31 cellular contexts compared by ENCODE assay signal in the genomic region with DNA sequence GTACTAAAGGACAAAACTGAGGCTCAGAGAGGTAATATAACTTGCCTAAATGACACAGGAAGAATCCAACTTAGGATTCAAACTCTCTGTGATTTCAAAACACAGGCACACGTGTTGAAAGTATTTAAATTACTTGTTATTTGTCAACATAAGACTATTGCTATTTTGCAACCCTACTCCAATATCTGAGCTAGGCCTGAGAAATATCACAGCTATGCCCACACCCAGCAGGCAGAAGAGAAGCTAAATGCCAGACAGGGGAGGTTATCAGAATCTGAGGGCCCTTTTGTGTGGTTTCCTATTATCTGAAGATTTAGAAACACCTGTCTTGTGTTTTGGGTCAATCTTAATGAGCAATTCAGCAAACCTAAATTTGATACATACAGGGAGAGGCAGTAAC.
DNase-seq lines count a peak whose midpoint lies in the region; ATAC-seq and TF ChIP-seq lines count a peak whose summit lies in the region.
"Had no signal": no experiment of that assay in that cellular context is flagged by ENCODE, and none has a peak within 500 bp of the region (broad histone marks: within the 10 kb centered on the region; RNA-seq: fewer than 3 reads in every experiment).

No MANE protein-coding gene starts in this region.

- no peak overlapping the region for H4K12ac ChIP-seq in trophoblast cell (ENCODE audit: low read depth, low read length)

- H3K4me1 ChIP-seq in OCI-LY1 (ENCODE audit: insufficient read depth, low read length, severe bottlenecking) (peaks cover 7% of the 10 kb centered on the region), endodermal cell (ENCODE audit: control insufficient read depth, insufficient read depth, low read length) (peaks cover 8% of the 10 kb centered on the region), trophoblast cell (ENCODE audit: control insufficient read depth in 1 of 2, insufficient read depth in 2 of 2, low read length in 2 of 2) (no peaks in the 10 kb centered on the region)
- H3K4me1 ChIP-seq: Caco-2 had no signal

- peaks cover under 1% of the 10 kb centered on the region for H3K9me3 Mint-ChIP-seq in endodermal cell
- H3K9me3 Mint-ChIP-seq: activated T-cell treated with anti-CD3 and anti-CD28 coated beads, Interleukin-2, amount 50 U/mL, for 24 hours; effector memory CD8-positive, alpha-beta T cell had no signal

- H3K36me3 ChIP-seq in OCI-LY1 (ENCODE audit: insufficient read depth, low read length) (peaks cover 34% of the 10 kb centered on the region), endodermal cell (ENCODE audit: control insufficient read depth, insufficient read depth, low read length) (no peaks in the 10 kb centered on the region), trophoblast cell (ENCODE audit: control insufficient read depth in 1 of 2, insufficient read depth in 2 of 2, low read length in 2 of 2) (no peaks in the 10 kb centered on the region)
- H3K36me3 ChIP-seq: brain microvascular endothelial cell, tibial artery had no signal

- H3K4me3 Mint-ChIP-seq in endodermal cell, result no peak overlapping the region
- H3K4me3 Mint-ChIP-seq: activated T-cell treated with anti-CD3 and anti-CD28 coated beads, Interleukin-2, amount 50 U/mL, for 24 hours; effector memory CD8-positive, alpha-beta T cell; naive B cell had no signal

- no peak overlapping the region for H3K14ac ChIP-seq in trophoblast cell (ENCODE audit: low read length)

- H3K9ac ChIP-seq in OCI-LY1 (ENCODE audit: low read length), result no peak overlapping the region
- H3K9ac ChIP-seq in endodermal cell (ENCODE audit: extremely low read depth, low read length, poor library complexity, severe bottlenecking), result no peak overlapping the region
- no peak overlapping the region for H3K9ac ChIP-seq in trophoblast cell (ENCODE audit: low read length)

- H4K20me1 ChIP-seq in OCI-LY1 (ENCODE audit: insufficient read depth, low read length), result no peaks in the 10 kb centered on the region

- no peak overlapping the region for H2BK5ac ChIP-seq in trophoblast cell (ENCODE audit: low read depth, low read length, poor library complexity)

- DNase-seq in GM03348 (ENCODE audit: low spot score), result peak; percentile 22
- DNase-seq in endodermal cell, result no peak
- peak; percentile 64 to 91 for DNase-seq in trophoblast cell
- DNase-seq in NCI-H1417 treated with DMSO at 0.1 percent for 48 hours (lab: John Stamatoyannopoulos, UW), result no peak
- DNase-seq in NCI-H128 (lab: John Stamatoyannopoulos, UW; ENCODE audit: unreplicated experiment), result no peak
- DNase-seq: activated CD4-positive, alpha-beta T cell treated with anti-CD3 and anti-CD28 coated beads for 48 hours; activated gamma-delta T cell treated with Interleukin-2 at 50 U/mL for 16 hours; activated T-cell treated with anti-CD3 and anti-CD28 coated beads, Interleukin-2, amount 50 U/mL, for 24 hours; brain microvascular endothelial cell; C1 segment of cervical spinal cord; Caco-2; effector memory CD8-positive, alpha-beta T cell; GF-D8; left colon; mesenchymal stem cell; naive B cell; NCI-H1417; NCI-H345; NCI-H82; small intestine; stimulated activated CD4-positive, alpha-beta T cell treated with anti-CD3 and anti-CD28 coated beads, Interleukin-1b, Interleukin-23, amount 100 ng/mL, for 48 hours; stimulated activated CD8-positive, alpha-beta memory T cell treated with anti-CD3 and anti-CD28 coated beads, Interleukin-4, amount 100 ng/mL, for 48 hours; stomach; tibial artery had no signal

- TF ChIP-seq CTCF in OCI-LY1 (IDR thresholded peaks at IDR 0.05; ENCODE audit: low read length), result no peak
- TF ChIP-seq CTCF in endodermal cell (conservative IDR thresholded peaks at IDR 0.05), result no peak

- H3K79me2 ChIP-seq in OCI-LY1 (ENCODE audit: insufficient read depth, low read length), result no peaks in the 10 kb centered on the region
- no peaks in the 10 kb centered on the region for H3K79me2 ChIP-seq in trophoblast cell (ENCODE audit: control insufficient read depth, insufficient read depth, low read length, poor library complexity)
- H3K79me2 ChIP-seq: hepatocyte had no signal

- H3K27ac ChIP-seq in OCI-LY1 (ENCODE audit: low read depth, low read length, poor library complexity, severe bottlenecking) (no peak overlapping the region), endodermal cell (ENCODE audit: low read depth, low read length) (no peak overlapping the region), trophoblast cell (ENCODE audit: low read depth, low read length) (no peak overlapping the region)
- H3K27ac ChIP-seq: brain microvascular endothelial cell, hepatocyte, stomach had no signal

- no peak overlapping the region for H4K8ac ChIP-seq in trophoblast cell (ENCODE audit: low read depth, low read length)

- no peaks in the 10 kb centered on the region for H3K27me3 Mint-ChIP-seq in endodermal cell (ENCODE audit: insufficient read depth)
- H3K27me3 Mint-ChIP-seq: activated T-cell treated with anti-CD3 and anti-CD28 coated beads, Interleukin-2, amount 50 U/mL, for 24 hours; effector memory CD8-positive, alpha-beta T cell had no signal

- H3K4me3 ChIP-seq in OCI-LY1 (ENCODE audit: low read depth, low read length, poor library complexity, severe bottlenecking) (no peak overlapping the region), endodermal cell (ENCODE audit: low read length) (no peak overlapping the region), trophoblast cell (ENCODE audit: low read depth, low read length) (no peak overlapping the region)
- H3K4me3 ChIP-seq: hepatocyte, K562, stomach, tibial artery had no signal

- H4K91ac ChIP-seq in trophoblast cell (ENCODE audit: low read depth, low read length), result no peak overlapping the region

- no peak overlapping the region for H2BK120ac ChIP-seq in trophoblast cell (ENCODE audit: insufficient read depth, low read length, poor library complexity)

- H2AFZ ChIP-seq in OCI-LY1 (ENCODE audit: low read length), result no peak overlapping the region; the same call in 1 of the 2 replicates
- no peak overlapping the region for H2AFZ ChIP-seq in trophoblast cell (ENCODE audit: insufficient read depth, low read length, poor library complexity)
- H2AFZ ChIP-seq: hepatocyte had no signal

- H2BK12ac ChIP-seq in trophoblast cell (ENCODE audit: low read length), result no peak overlapping the region

- peaks cover 13% of the 10 kb centered on the region for H3K36me3 Mint-ChIP-seq in endodermal cell (ENCODE audit: low read depth)
- H3K36me3 Mint-ChIP-seq: naive B cell had no signal

- H3K4me1 Mint-ChIP-seq in endodermal cell, result peaks cover 28% of the 10 kb centered on the region
- H3K4me1 Mint-ChIP-seq: naive B cell had no signal

- H3K4me2 ChIP-seq in OCI-LY1 (ENCODE audit: low read length), result peak overlapping the region; percentile 15; the same call in 1 of the 2 replicates
- H3K4me2 ChIP-seq in trophoblast cell (ENCODE audit: low read length), result no peak overlapping the region
- H3K4me2 ChIP-seq: hepatocyte had no signal

- H3F3A ChIP-seq in OCI-LY1 (ENCODE audit: insufficient read depth, low read length), result no peaks in the 10 kb centered on the region

- no peak overlapping the region for H3K18ac ChIP-seq in trophoblast cell (ENCODE audit: low read length)

- no peaks in the 10 kb centered on the region for H3K27me3 ChIP-seq in OCI-LY1 (ENCODE audit: insufficient read depth, low read length)
- no peaks in the 10 kb centered on the region for H3K27me3 ChIP-seq in endodermal cell (ENCODE audit: control insufficient read depth, insufficient read depth, low read length, poor library complexity, severe bottlenecking)
- H3K27me3 ChIP-seq in trophoblast cell (ENCODE audit: insufficient read depth, low read length), result no peaks in the 10 kb centered on the region
- H3K27me3 ChIP-seq: brain microvascular endothelial cell, hepatocyte, stomach, tibial artery had no signal

- WGBS in endodermal cell (ENCODE audit: insufficient coverage in 1 of 2, insufficient read length in 1 of 2), 2 experiments, result 33% methylated on average over 1 of the region's 1 CpG; no CpG with 5 or more reads in 1 of the 2 experiments
- no CpG with 5 or more reads among the region's 1 CpG for WGBS in trophoblast cell (ENCODE audit: extremely low coverage, insufficient coverage, insufficient read length)

- no peak overlapping the region for H3K23ac ChIP-seq in trophoblast cell (ENCODE audit: low read length)

- no peaks in the 10 kb centered on the region for H3K9me3 ChIP-seq in OCI-LY1 (ENCODE audit: low read length)
- H3K9me3 ChIP-seq in endodermal cell (ENCODE audit: control insufficient read depth, low read length), result no peaks in the 10 kb centered on the region
- no peaks in the 10 kb centered on the region for H3K9me3 ChIP-seq in trophoblast cell (ENCODE audit: insufficient read depth, low read depth, low read length)
- H3K9me3 ChIP-seq: stomach, tibial artery had no signal

- H2AK5ac ChIP-seq in trophoblast cell (ENCODE audit: low read length), result no peak overlapping the region

- no peak for ATAC-seq in GM19035 (IDR thresholded peaks at IDR 0.05; ENCODE audit: unreplicated experiment)
- ATAC-seq: effector memory CD8-positive, alpha-beta T cell; esophagus mucosa; HCT116; K562; left colon; Right ventricle myocardium inferior had no signal

- no peaks in the 10 kb centered on the region for H3K79me1 ChIP-seq in trophoblast cell (ENCODE audit: low read length)

- no peaks in the 10 kb centered on the region for H3K9me2 ChIP-seq in OCI-LY1 (ENCODE audit: low read depth, low read length)

- H3K4ac ChIP-seq in trophoblast cell (ENCODE audit: low read depth, low read length), result no peak overlapping the region

- H3K27ac Mint-ChIP-seq in endodermal cell, result peak overlapping the region; percentile 10
- H3K27ac Mint-ChIP-seq: activated T-cell treated with anti-CD3 and anti-CD28 coated beads, Interleukin-2, amount 50 U/mL, for 24 hours; effector memory CD8-positive, alpha-beta T cell had no signal

Comparison
In these comparisons a context has a peak if more than half of its experiments do, and no peak if none do; other contexts are left out.
1. DNase-seq: peak in GM03348 (single experiment) and trophoblast cell (2 of 2); none in endodermal cell (single experiment), NCI-H1417 treated with DMSO at 0.1 percent for 48 hours (single experiment) and NCI-H128 (single experiment).